ENCODE assay signal across 1 cellular context in genomic region chrX:71174795-71175194, GRCh38.
TF ChIP-seq lines count a peak whose summit lies in the region.

No MANE protein-coding gene starts in this region.

TF ChIP-seq in endothelial cell of umbilical vein, 7 proteins besides CTCF, POLR2A, EP300 and RAD21 (continued from another document):
- TF ChIP-seq JUN (IDR thresholded peaks at IDR 0.05; ENCODE audit: borderline replicate concordance, insufficient read depth, insufficient read length, low read depth) (no peak), GATA2 (IDR thresholded peaks at IDR 0.05; ENCODE audit: insufficient read depth, insufficient read length, low read depth, low read length) (no peak), FOS (IDR thresholded peaks at IDR 0.05; ENCODE audit: borderline replicate concordance, insufficient read depth, low read length) (no peak)
- TF ChIP-seq, protein P1, sequence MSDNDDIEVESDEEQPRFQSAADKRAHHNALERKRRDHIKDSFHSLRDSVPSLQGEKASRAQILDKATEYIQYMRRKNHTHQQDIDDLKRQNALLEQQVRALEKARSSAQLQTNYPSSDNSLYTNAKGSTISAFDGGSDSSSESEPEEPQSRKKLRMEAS (IDR thresholded peaks at IDR 0.05; ENCODE audit: insufficient read depth, insufficient read length), result no peak
